15 cellular contexts compared by ENCODE assay signal in genomic region chr7:81604808-81605174, GRCh38.
DNase-seq lines count a peak whose midpoint lies in the region; ATAC-seq and TF ChIP-seq lines count a peak whose summit lies in the region.
"Had no signal": no experiment of that assay in that cellular context is flagged by ENCODE, and none has a peak within 500 bp of the region (broad histone marks: within the 10 kb centered on the region; RNA-seq: fewer than 3 reads in every experiment).

No MANE protein-coding gene starts in this region.

- H3K27ac ChIP-seq in AG04450 (ENCODE audit: low read depth, low read length) (peak overlapping the region; percentile 3), IMR-90 (ENCODE audit: insufficient read depth, low read length) (peak overlapping the region; percentile 3; the same call in 1 of the 2 replicates), brain microvascular endothelial cell (peak overlapping the region; percentile 97), neuronal stem cell (replicated peaks; ENCODE audit: low read length) (no peak overlapping the region), suprapubic skin (no peak overlapping the region)
- H3K27ac ChIP-seq: GM23248 had no signal

- POLR2A ChIA-PET in AG04450 (lab: Yijun Ruan, JAX): no interaction called here
- POLR2A ChIA-PET in IMR-90 (lab: Charles Lee; ENCODE audit: unreplicated experiment): no interaction called here

- H4K8ac ChIP-seq in IMR-90 (ENCODE audit: low read depth in 2 of 2, low read length in 2 of 2) (peak overlapping the region; percentile 61 to 86), neuronal stem cell (ENCODE audit: low read depth, low read length) (no peak overlapping the region)

- no peak overlapping the region for H2AFZ ChIP-seq in IMR-90 (replicated peaks; ENCODE audit: low read length, poor library complexity)
- H2AFZ ChIP-seq in neuronal stem cell (ENCODE audit: low read length): peak overlapping the region; percentile 60
- H2AFZ ChIP-seq: GM23248 had no signal

- H3K9ac ChIP-seq in IMR-90 (ENCODE audit: low read depth, low read length) (no peak overlapping the region), neuronal stem cell (ENCODE audit: low read depth, low read length, poor library complexity) (no peak overlapping the region)
- H3K9ac ChIP-seq: GM23248 had no signal

- no peaks in the 10 kb centered on the region for H3K79me1 ChIP-seq in IMR-90 (ENCODE audit: low read depth in 1 of 2, low read length in 2 of 2)
- H3K79me1 ChIP-seq in neuronal stem cell (ENCODE audit: low read depth, low read length): no peaks in the 10 kb centered on the region

- H2BK12ac ChIP-seq in neuronal stem cell (ENCODE audit: low read length): no peak overlapping the region

- H2AK9ac ChIP-seq in IMR-90 (replicated peaks; ENCODE audit: low read depth, low read length, poor library complexity): no peak overlapping the region

- intact Hi-C loops in IMR-90 (cut with micrococcal nuclease): loop anchor here (5.0 kb wide), 1 partner anchor 83 kb away; no protein-coding TSS in a partner anchor

- ATAC-seq in IMR-90 (ENCODE audit: low read depth): no peak

- CTCF ChIA-PET in AG04450 (lab: Charles Lee) (interaction anchor here (0.8 kb wide), 2 partner anchors 9 to 104 kb away, joined by 3 read pairs; no protein-coding TSS in a partner anchor), IMR-90 (lab: Yijun Ruan, JAX) (no interaction called here)

- peak overlapping the region; percentile 85 for H2BK20ac ChIP-seq in IMR-90 (ENCODE audit: low read depth, low read length)

- peak overlapping the region; percentile 93 for H2BK120ac ChIP-seq in IMR-90 (ENCODE audit: low read depth, low read length)
- H2BK120ac ChIP-seq in neuronal stem cell (ENCODE audit: low read depth, low read length): no peak overlapping the region

- in situ Hi-C loops in IMR-90 (cut with MboI; ENCODE audit: low sequenced_read_pairs): no loop called here
- in situ Hi-C loops in brain microvascular endothelial cell (cut with HindIII; ENCODE audit: low pct_ligation_motif_present, low sequenced_read_pairs): no loop called here

- TF ChIP-seq EP300 in suprapubic skin (IDR thresholded peaks at IDR 0.05): no peak

- peak overlapping the region; percentile 70; the same call in 1 of the 2 replicates for H3K4ac ChIP-seq in IMR-90 (ENCODE audit: low read depth, low read length)
- H3K4ac ChIP-seq in neuronal stem cell (ENCODE audit: low read length): no peak overlapping the region

- H3K27me3 ChIP-seq in AG04450 (ENCODE audit: control insufficient read depth, insufficient read depth, low read length) (no peaks in the 10 kb centered on the region), IMR-90 (ENCODE audit: control insufficient read depth, insufficient read depth, low read length) (no peaks in the 10 kb centered on the region), brain microvascular endothelial cell (replicated peaks) (no peaks in the 10 kb centered on the region), neuronal stem cell (ENCODE audit: control insufficient read depth in 3 of 3, insufficient read depth in 3 of 3, low read depth in 1 of 3, low read length in 3 of 3) (no peaks in the 10 kb centered on the region), suprapubic skin (no peaks in the 10 kb centered on the region)

- BruUV-seq in IMR-90 (replicated peaks; lab: Mats Ljungman, UMichigan): no TSS peak

- H2BK5ac ChIP-seq in IMR-90 (ENCODE audit: low read depth, low read length, poor library complexity, severe bottlenecking) (peak overlapping the region; percentile 93), neuronal stem cell (ENCODE audit: low read length) (no peak overlapping the region)

- no peak for TF ChIP-seq CTCF in AG04450 (IDR thresholded peaks at IDR 0.05; ENCODE audit: low read depth, low read length)
- TF ChIP-seq CTCF in IMR-90 (conservative IDR thresholded peaks at IDR 0.05; ENCODE audit: low read depth, low read length): no peak
- TF ChIP-seq CTCF in brain microvascular endothelial cell (IDR thresholded peaks at IDR 0.05; ENCODE audit: low read depth, low read length, missing control alignments): no peak
- TF ChIP-seq CTCF in suprapubic skin (IDR thresholded peaks at IDR 0.05): no peak

- peak overlapping the region; percentile 38; the same call in 1 of the 2 replicates for H4K5ac ChIP-seq in IMR-90 (ENCODE audit: low read depth, low read length)

- no peak overlapping the region for H3K4me2 ChIP-seq in IMR-90 (ENCODE audit: low read depth, low read length)
- no peak overlapping the region for H3K4me2 ChIP-seq in neuronal stem cell (ENCODE audit: insufficient read depth, low read length, poor library complexity, severe bottlenecking)

- H3K4me3 ChIP-seq in AG04450 (ENCODE audit: low read depth, low read length) (no peak overlapping the region), IMR-90 (ENCODE audit: insufficient read depth, low read depth, low read length) (no peak overlapping the region), brain microvascular endothelial cell (ENCODE audit: low read depth, low read length) (no peak overlapping the region), neuronal stem cell (ENCODE audit: low read length in 2 of 2) (no peak overlapping the region), suprapubic skin (no peak overlapping the region)
- H3K4me3 ChIP-seq: GM23248 had no signal

- H3K4me1 ChIP-seq in IMR-90 (ENCODE audit: control insufficient read depth, insufficient read depth, low read length): peaks cover 8% of the 10 kb centered on the region
- no peaks in the 10 kb centered on the region for H3K4me1 ChIP-seq in neuronal stem cell (ENCODE audit: control insufficient read depth in 2 of 2, insufficient read depth in 1 of 2, low read depth in 1 of 2, low read length in 2 of 2)
- no peaks in the 10 kb centered on the region for H3K4me1 ChIP-seq in suprapubic skin

- H3K56ac ChIP-seq in IMR-90 (ENCODE audit: extremely low read depth, insufficient read depth, low read length): peak overlapping the region; percentile 60; the same call in 1 of the 2 replicates

- no CpG with 5 or more reads among the region's 2 CpGs for WGBS in IMR-90 (ENCODE audit: extremely low coverage in 2 of 2, insufficient read length in 1 of 2), 2 experiments
- no CpG with 5 or more reads among the region's 2 CpGs for WGBS in neuronal stem cell (ENCODE audit: extremely low coverage in 2 of 2, insufficient read length in 2 of 2, insufficient replicate concordance in 1 of 2), 2 donors
- WGBS in suprapubic skin: 69% methylated on average over 2 of the region's 2 CpGs

- no peaks in the 10 kb centered on the region for H3K36me3 ChIP-seq in IMR-90 (ENCODE audit: control insufficient read depth, insufficient read depth, low read length)
- H3K36me3 ChIP-seq in brain microvascular endothelial cell (replicated peaks): no peaks in the 10 kb centered on the region
- no peaks in the 10 kb centered on the region for H3K36me3 ChIP-seq in neuronal stem cell (replicated peaks in 1 of 2; ENCODE audit: control insufficient read depth in 2 of 2, insufficient read depth in 2 of 2, low read length in 2 of 2)
- no peaks in the 10 kb centered on the region for H3K36me3 ChIP-seq in suprapubic skin

- H4K91ac ChIP-seq in IMR-90 (ENCODE audit: insufficient read depth, low read depth, low read length) (peak overlapping the region; percentile 83), neuronal stem cell (ENCODE audit: low read depth, low read length, poor library complexity) (no peak overlapping the region)

- H2BK15ac ChIP-seq in IMR-90 (ENCODE audit: low read depth, low read length) (peak overlapping the region; percentile 73), neuronal stem cell (ENCODE audit: low read length) (no peak overlapping the region)

- no peak for TF ChIP-seq RAD21 in IMR-90 (IDR thresholded peaks at IDR 0.05; ENCODE audit: low read length)

- H3K18ac ChIP-seq in IMR-90 (ENCODE audit: low read depth, low read length) (peak overlapping the region; percentile 90; the same call in 1 of the 2 replicates), neuronal stem cell (ENCODE audit: low read length) (no peak overlapping the region)

- H3K14ac ChIP-seq in IMR-90 (replicated peaks; ENCODE audit: low read depth, low read length) (peak overlapping the region; percentile 4; the same call in 1 of the 2 replicates), neuronal stem cell (ENCODE audit: low read length) (no peak overlapping the region)

- H3K9me3 ChIP-seq in AG04450 (ENCODE audit: control insufficient read depth, insufficient read depth, low read length) (no peaks in the 10 kb centered on the region), IMR-90 (ENCODE audit: control insufficient read depth, insufficient read depth, low read length) (no peaks in the 10 kb centered on the region), neuronal stem cell (replicated peaks in 1 of 2; ENCODE audit: control insufficient read depth in 2 of 2, insufficient read depth in 1 of 2, low read depth in 1 of 2, low read length in 2 of 2) (no peaks in the 10 kb centered on the region), suprapubic skin (no peaks in the 10 kb centered on the region)

- DNase-seq in AG04450 (ENCODE audit: low read depth, low spot score) (no peak), IMR-90 (no peak), brain microvascular endothelial cell (no peak), neuronal stem cell (ENCODE audit: low spot score) (no peak), suprapubic skin (ENCODE audit: low spot score in 2 of 2) (no peak), D341Med (ENCODE audit: low spot score) (no peak)
- DNase-seq in stimulated activated CD4-positive, alpha-beta T cell treated with anti-CD3 and anti-CD28 coated beads, Interleukin-12 subunit alpha, Interleukin-12 subunit beta, amount 100 ng/mL, for 4 hours: no peak
- DNase-seq: CD4-positive, alpha-beta memory T cell; DMS79 treated with DMSO at 0.1 percent for 48 hours; GM23248; KG1; NCI-H2081 treated with DMSO at 0.1 percent for 48 hours; NCI-H510A treated with DMSO at 0.1 percent for 48 hours; NCI-H82; Right ventricle myocardium superior had no signal

- H3K23ac ChIP-seq in IMR-90 (ENCODE audit: low read depth, low read length) (no peak overlapping the region), neuronal stem cell (ENCODE audit: low read depth, low read length, poor library complexity) (no peak overlapping the region)

- dilution Hi-C loops in IMR-90 (cut with HindIII; ENCODE audit: low sequenced_read_pairs, unreplicated experiment): no loop called here

- no peaks in the 10 kb centered on the region for H3K9me1 ChIP-seq in IMR-90 (ENCODE audit: insufficient read depth, low read length)

- H4K20me1 ChIP-seq in IMR-90 (ENCODE audit: insufficient read depth, low read length): no peaks in the 10 kb centered on the region

- H2AK5ac ChIP-seq in IMR-90 (ENCODE audit: low read depth, low read length): peak overlapping the region; percentile 59
- H2AK5ac ChIP-seq in neuronal stem cell (ENCODE audit: low read depth, low read length): no peak overlapping the region

- no peak for TF ChIP-seq POLR2A in IMR-90 (IDR thresholded peaks at IDR 0.05; ENCODE audit: low read depth, low read length)
- TF ChIP-seq POLR2A in suprapubic skin (IDR thresholded peaks at IDR 0.05): no peak

TF ChIP-seq in IMR-90, 13 proteins besides CTCF, POLR2A, EP300 and RAD21:
- no peak for TF ChIP-seq SMC3 (IDR thresholded peaks at IDR 0.05; ENCODE audit: low read depth, low read length)
- no peak for TF ChIP-seq BHLHE40 (IDR thresholded peaks at IDR 0.05; ENCODE audit: low read depth, low read length)
TF ChIP-seq in IMR-90: peak in this region for 0.

Comparison
In these comparisons a context has a peak if more than half of its experiments do, and no peak if none do; other contexts are left out.
1. H3K27ac ChIP-seq: peak in AG04450 (single experiment), IMR-90 (single experiment) and brain microvascular endothelial cell (single experiment); none in neuronal stem cell (single experiment) and suprapubic skin (single experiment).